Comparison of ENCODE assay signal across 21 cellular contexts in the genomic region with DNA sequence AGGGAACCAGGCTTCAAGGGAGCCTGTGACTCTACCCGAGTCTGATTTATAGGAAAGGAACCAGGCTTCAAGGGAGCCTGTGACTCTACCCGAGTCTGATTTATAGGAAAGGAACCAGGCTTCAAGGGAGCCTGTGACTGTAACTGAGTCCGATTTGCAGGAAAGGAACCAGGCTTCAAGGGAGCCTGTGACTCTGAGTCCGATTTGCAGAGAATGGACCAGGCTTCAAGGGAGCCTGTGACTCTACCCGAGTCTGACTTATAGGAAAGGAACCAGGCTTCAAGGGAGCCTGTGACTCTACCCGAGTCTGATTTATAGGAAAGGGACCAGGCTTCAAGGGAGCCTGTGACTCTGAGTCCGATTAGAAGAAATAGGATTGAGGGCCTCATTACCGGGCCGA. TPM values are rescaled to one million over a fixed set of nuclear protein-coding genes. Genes with fewer than 3 reads are reported as not detected.
"Had no signal": no experiment of that assay in that cellular context is flagged by ENCODE, and none has a peak within 500 bp of the region (broad histone marks: within the 10 kb centered on the region; RNA-seq: fewer than 3 reads in every experiment).

No MANE protein-coding gene starts in this region.

RNA-seq across cellular contexts. Expression of gene MIP, which starts 45.0 kb away (rescaled TPM):
- total RNA-seq: activated CD4-positive, alpha-beta memory T cell treated with anti-CD3 and anti-CD28 coated beads, Interleukin-2, amount 10 ng/mL, durations not matched to agents 7 days and 5 days; activated CD4-positive, alpha-beta T cell treated with anti-CD3 and anti-CD28 coated beads for 36 hours; activated CD4-positive, alpha-beta T cell treated with anti-CD3 and anti-CD28 coated beads, Interleukin-2, amount 10 ng/mL, durations not matched to agents 7 days and 5 days; activated CD8-positive, alpha-beta memory T cell treated with anti-CD3 and anti-CD28 coated beads, Interleukin-2, amount 10 ng/mL, durations not matched to agents 7 days and 5 days; activated CD8-positive, alpha-beta T cell treated with anti-CD3 and anti-CD28 coated beads, Interleukin-2, amount 10 ng/mL, durations not matched to agents 7 days and 5 days; activated naive CD4-positive, alpha-beta T cell treated with anti-CD3 and anti-CD28 coated beads for 36 hours; activated naive CD4-positive, alpha-beta T cell treated with anti-CD3 and anti-CD28 coated beads, Interleukin-2, amount 50 U/mL, for 72 hours; activated naive CD8-positive, alpha-beta T cell treated with anti-CD3 and anti-CD28 coated beads for 36 hours; activated T-cell treated with anti-CD3 and anti-CD28 coated beads, Interleukin-2, amount 50 U/mL, for 72 hours; activated T-helper 1 cell treated with anti-CD3 and anti-CD28 coated beads, Interleukin-12 subunit alpha, Interleukin-12 subunit beta, Interleukin-2, Interleukin-4 antibody, amounts not matched to agents 30 ng/mL and 10 ng/mL and 1 ng/mL, durations not matched to agents 14 hours and 24 hours and 36 hours; activated T-helper 17 cell treated with anti-CD3 and anti-CD28 coated beads, Interleukin-2, amount 50 U/mL, for 72 hours; aorta; astrocyte; body of pancreas; breast epithelium; cerebellum; T-cell; T-helper 1 cell treated with Interleukin-12 subunit alpha and Interleukin-12 subunit beta and Interleukin-4 antibody, amounts not matched to agents 30 ng/mL and 1 ng/mL, for 36 hours; T-helper 17 cell; T-helper 2 cell treated with Interferon-gamma antibody and Interleukin-4, amounts not matched to agents 100 ng/mL and 5 ng/mL, for 36 hours; WTC11 had no signal
- polyA plus RNA-seq: aorta had no signal
